In genomic region chr3:137194301-137194700, GRCh38 we compare ENCODE assay signal across 14 cellular contexts.
DNase-seq lines count a peak whose midpoint lies in the region; ATAC-seq and TF ChIP-seq lines count a peak whose summit lies in the region.
"Had no signal": no experiment of that assay in that cellular context is flagged by ENCODE, and none has a peak within 500 bp of the region (broad histone marks: within the 10 kb centered on the region; RNA-seq: fewer than 3 reads in every experiment).

No MANE protein-coding gene starts in this region.

- peaks cover 29% of the 10 kb centered on the region; the same call in 1 of the 2 replicates for H3K9me2 ChIP-seq in GM23338 (ENCODE audit: insufficient read depth)

- H3K9me3 Mint-ChIP-seq in GM23338 (peaks cover 7% of the 10 kb centered on the region), neural progenitor cell (peaks cover under 1% of the 10 kb centered on the region)
- H3K9me3 Mint-ChIP-seq: CD8-positive, alpha-beta T cell had no signal

- H3K4me3 ChIP-seq in GM23338 = no peak overlapping the region
- no peak overlapping the region for H3K4me3 ChIP-seq in epithelial cell of proximal tubule (ENCODE audit: low read depth, low read length)
- H3K4me3 ChIP-seq in neural progenitor cell = no peak overlapping the region
- no peak overlapping the region for H3K4me3 ChIP-seq in esophagus squamous epithelium
- H3K4me3 ChIP-seq: A549, HAP-1 had no signal

- H3K79me2 ChIP-seq in GM23338 (replicated peaks; ENCODE audit: insufficient read depth) (no peaks in the 10 kb centered on the region), neural progenitor cell (ENCODE audit: low read depth) (no peaks in the 10 kb centered on the region)

- H3K4me1 ChIP-seq in GM23338 (ENCODE audit: insufficient read depth) (no peaks in the 10 kb centered on the region), neural progenitor cell (peaks cover 19% of the 10 kb centered on the region), esophagus squamous epithelium (no peaks in the 10 kb centered on the region)
- H3K4me1 ChIP-seq: A549, Caco-2, HAP-1 had no signal

- no peak for TF ChIP-seq CTCF in GM23338 (conservative IDR thresholded peaks at IDR 0.05; ENCODE audit: low read depth in 2 of 2)
- TF ChIP-seq CTCF in epithelial cell of proximal tubule (conservative IDR thresholded peaks at IDR 0.05; ENCODE audit: low read depth, low read length) = no peak
- TF ChIP-seq CTCF in neural progenitor cell (IDR thresholded peaks at IDR 0.05) = no peak
- no peak for TF ChIP-seq CTCF in esophagus squamous epithelium (IDR thresholded peaks at IDR 0.05)

- H3K4me1 Mint-ChIP-seq in GM23338 (no peaks in the 10 kb centered on the region), neural progenitor cell (peaks cover 12% of the 10 kb centered on the region)
- H3K4me1 Mint-ChIP-seq: CD14-positive monocyte had no signal

- no peak overlapping the region for H3K27ac Mint-ChIP-seq in GM23338
- no peak overlapping the region for H3K27ac Mint-ChIP-seq in neural progenitor cell
- H3K27ac Mint-ChIP-seq: CD14-positive monocyte; CD8-positive, alpha-beta T cell; HFFc6 had no signal

- H3F3A ChIP-seq in GM23338 (replicated peaks; ENCODE audit: low read depth) = no peaks in the 10 kb centered on the region
- no peaks in the 10 kb centered on the region for H3F3A ChIP-seq in neural progenitor cell (ENCODE audit: low read depth)

- no peaks in the 10 kb centered on the region for H4K20me1 ChIP-seq in GM23338 (replicated peaks; ENCODE audit: insufficient read depth)
- no peaks in the 10 kb centered on the region for H4K20me1 ChIP-seq in neural progenitor cell (ENCODE audit: low read depth)

- no peak for TF ChIP-seq POLR2A in esophagus squamous epithelium (IDR thresholded peaks at IDR 0.05)

- H3K36me3 ChIP-seq in GM23338 (ENCODE audit: insufficient read depth) = no peaks in the 10 kb centered on the region
- no peaks in the 10 kb centered on the region for H3K36me3 ChIP-seq in neural progenitor cell
- H3K36me3 ChIP-seq in esophagus squamous epithelium = no peaks in the 10 kb centered on the region
- H3K36me3 ChIP-seq: HAP-1 had no signal

- H3K27ac ChIP-seq in GM23338 (ENCODE audit: low read depth) (no peak overlapping the region), neural progenitor cell (no peak overlapping the region), esophagus squamous epithelium (no peak overlapping the region)
- H3K27ac ChIP-seq: A549 had no signal

- 56 to 57% methylated on average over 4 of the region's 4 CpGs for WGBS in esophagus squamous epithelium, 2 donors

- no peak; the same call in 2 of the 3 replicates for ATAC-seq in GM23338
- ATAC-seq: A549; CD8-positive, alpha-beta T cell had no signal

- no peak overlapping the region for H3K4me2 ChIP-seq in GM23338
- H3K4me2 ChIP-seq in neural progenitor cell = no peak overlapping the region
- H3K4me2 ChIP-seq: A549 had no signal

- in situ Hi-C loops in KBM-7 (cut with MboI; ENCODE audit: low pct_unique_long_range_greater_than_20kb, low sequenced_read_pairs) = no loop called here

- DNase-seq in GM23338 (ENCODE audit: low spot score) = no peak
- DNase-seq in NCI-H526 treated with DMSO at 0.1 percent for 48 hours (lab: John Stamatoyannopoulos, UW) = peak; percentile 92
- DNase-seq in epithelial cell of proximal tubule (ENCODE audit: low read depth) = peak; percentile 20
- peak; percentile 55 for DNase-seq in neural progenitor cell (ENCODE audit: low spot score)
- DNase-seq in esophagus squamous epithelium (lab: John Stamatoyannopoulos, UW) = no peak
- DNase-seq in DMS 273 treated with DMSO at 0.1 percent for 48 hours (lab: John Stamatoyannopoulos, UW) = no peak
- no peak for DNase-seq in KBM-7
- DNase-seq: Caco-2; CD8-positive, alpha-beta T cell; GOT3; HFFc6 had no signal

- no peak overlapping the region for H3K9ac ChIP-seq in neural progenitor cell

- H3K9me3 ChIP-seq in neural progenitor cell (ENCODE audit: low read depth) (no peaks in the 10 kb centered on the region), esophagus squamous epithelium (no peaks in the 10 kb centered on the region)
- H3K9me3 ChIP-seq: A549, Caco-2, HAP-1 had no signal

- H3K36me3 Mint-ChIP-seq in GM23338 (ENCODE audit: low read depth) (peaks cover 3% of the 10 kb centered on the region; the same call in 2 of the 3 replicates), neural progenitor cell (no peaks in the 10 kb centered on the region)
- H3K36me3 Mint-ChIP-seq: CD14-positive monocyte; CD8-positive, alpha-beta T cell had no signal

- H3K27me3 Mint-ChIP-seq in GM23338 (ENCODE audit: insufficient read depth, low read depth, poor library complexity) (peaks cover 1% of the 10 kb centered on the region), neural progenitor cell (ENCODE audit: insufficient read depth, low read depth) (peaks cover 2% of the 10 kb centered on the region)

- intact Hi-C loops in esophagus squamous epithelium (cut with DNase I) = no loop called here

- peak overlapping the region; percentile 80; the same call in 1 of the 2 replicates for H2AFZ ChIP-seq in GM23338
- H2AFZ ChIP-seq in neural progenitor cell (replicated peaks) = peak overlapping the region; percentile 27

- H3K4me3 Mint-ChIP-seq in GM23338 (no peak overlapping the region), neural progenitor cell (no peak overlapping the region)
- H3K4me3 Mint-ChIP-seq: CD14-positive monocyte; CD8-positive, alpha-beta T cell; HFFc6 had no signal

- no peaks in the 10 kb centered on the region for H3K27me3 ChIP-seq in GM23338 (ENCODE audit: insufficient read depth)
- no peaks in the 10 kb centered on the region for H3K27me3 ChIP-seq in neural progenitor cell
- peaks cover 0 to 36% (median 0%) of the 10 kb centered on the region in 4 donors for H3K27me3 ChIP-seq in esophagus squamous epithelium

TF ChIP-seq in GM23338, 12 proteins besides CTCF, POLR2A, EP300 and RAD21 (continues in another document):
- TF ChIP-seq EZH2phosphoT487 (IDR thresholded peaks at IDR 0.05; ENCODE audit: unreplicated experiment) (no peak), EZH2 (IDR thresholded peaks at IDR 0.05; ENCODE audit: low read depth, unreplicated experiment) (no peak), CREB1 (CRISPR knock-in tag; IDR thresholded peaks at IDR 0.05; ENCODE audit: low read depth) (no peak), POLR2AphosphoS5 (IDR thresholded peaks at IDR 0.05; ENCODE audit: low read depth) (no peak), ZNF331 (CRISPR knock-in tag; IDR thresholded peaks at IDR 0.05; ENCODE audit: low read depth) (no peak), ZNF114 (CRISPR knock-in tag; IDR thresholded peaks at IDR 0.05) (no peak), JUNB (IDR thresholded peaks at IDR 0.05; ENCODE audit: unreplicated experiment) (no peak), NANOG (IDR thresholded peaks at IDR 0.05; ENCODE audit: borderline replicate concordance) (no peak), REST (IDR thresholded peaks at IDR 0.05; ENCODE audit: unreplicated experiment) (no peak)

Comparison
In these comparisons a context has a peak if more than half of its experiments do, and no peak if none do; other contexts are left out.
1. DNase-seq: peak in NCI-H526 treated with DMSO at 0.1 percent for 48 hours (single experiment), epithelial cell of proximal tubule (single experiment) and neural progenitor cell (single experiment); none in GM23338 (single experiment), esophagus squamous epithelium (single experiment), DMS 273 treated with DMSO at 0.1 percent for 48 hours (single experiment) and KBM-7 (single experiment).